ENCODE assay signal across 19 cellular contexts in genomic region chr14:72472845-72473244, GRCh38.
DNase-seq lines count a peak whose midpoint lies in the region; FAIRE-seq and TF ChIP-seq lines count a peak whose summit lies in the region.
"Had no signal": no experiment of that assay in that cellular context is flagged by ENCODE, and none has a peak within 500 bp of the region (broad histone marks: within the 10 kb centered on the region; RNA-seq: fewer than 3 reads in every experiment).

No MANE protein-coding gene starts in this region.

- no peaks in the 10 kb centered on the region for H3K4me1 ChIP-seq in uterus
- H3K4me1 ChIP-seq: gastroesophageal sphincter, parathyroid adenoma had no signal

- H3K27ac ChIP-seq in VCaP, result no peak overlapping the region
- H3K27ac ChIP-seq in uterus, result no peak overlapping the region
- H3K27ac ChIP-seq: gastroesophageal sphincter, parathyroid adenoma, thyroid gland had no signal

- H3K9me3 Mint-ChIP-seq in nephron progenitor cell, result peaks cover 3% of the 10 kb centered on the region
- H3K9me3 Mint-ChIP-seq: activated CD4-positive, alpha-beta memory T cell treated with anti-CD3 and anti-CD28 coated beads for 36 hours; activated T-helper 1 cell treated with anti-CD3 and anti-CD28 coated beads, Interleukin-12 subunit alpha, Interleukin-12 subunit beta, Interleukin-2, Interleukin-4 antibody, amounts not matched to agents 30 ng/mL and 10 ng/mL and 1 ng/mL, durations not matched to agents 14 hours and 24 hours and 36 hours had no signal

- H3K36me3 ChIP-seq in uterus, result no peaks in the 10 kb centered on the region
- H3K36me3 ChIP-seq: gastroesophageal sphincter, thyroid gland had no signal

- no peaks in the 10 kb centered on the region for H3K27me3 ChIP-seq in uterus
- H3K27me3 ChIP-seq: gastroesophageal sphincter, thyroid gland had no signal

- peaks cover 3% of the 10 kb centered on the region for H3K27me3 Mint-ChIP-seq in nephron progenitor cell (ENCODE audit: low read depth, poor library complexity)

- intact Hi-C loops in uterus (cut with DNase I; ENCODE audit: low total_unique reads), result no loop called here

- TF ChIP-seq CTCF in GM12872 (IDR thresholded peaks at IDR 0.05; ENCODE audit: insufficient read depth, low read depth, low read length) (0 out of 3 replicates have a peak, but pooled peaks have one; percentile 15), VCaP (conservative IDR thresholded peaks at IDR 0.05) (peak; percentile 58), nephron progenitor cell (IDR thresholded peaks at IDR 0.05) (peak; percentile 28), uterus (IDR thresholded peaks at IDR 0.05) (no peak)

- no peaks in the 10 kb centered on the region for H3K36me3 Mint-ChIP-seq in nephron progenitor cell (ENCODE audit: low read depth)
- H3K36me3 Mint-ChIP-seq: activated CD4-positive, alpha-beta memory T cell treated with anti-CD3 and anti-CD28 coated beads for 36 hours had no signal

- no peak for FAIRE-seq in urothelium cell line (lab: Jason Lieb, UNC)
- FAIRE-seq: endothelial cell of umbilical vein, RCC 7860, small intestine had no signal

- no peak for TF ChIP-seq POLR2A in uterus (IDR thresholded peaks at IDR 0.05)

- peak; percentile 20 to 62 for DNase-seq in Kasumi-1 (lab: John Stamatoyannopoulos, UW)
- DNase-seq in nephron progenitor cell, result no peak
- DNase-seq in uterus, result no peak
- no peak for DNase-seq in NK-92 treated with Interleukin-12 subunit alpha and Interleukin-12 subunit beta, amount 100 ng/mL, for 24 hours (lab: John Stamatoyannopoulos, UW)
- DNase-seq in urothelium cell line (ENCODE audit: low spot score), result no peak
- no peak for DNase-seq in T-helper 9 cell
- DNase-seq: activated CD4-positive, alpha-beta memory T cell treated with anti-CD3 and anti-CD28 coated beads for 36 hours; C1 segment of cervical spinal cord; NCI-H2081; NCI-H524 treated with DMSO at 0.1 percent for 48 hours; small intestine; thyroid gland had no signal

- no peak overlapping the region for H3K4me3 ChIP-seq in uterus
- H3K4me3 ChIP-seq: gastroesophageal sphincter, thyroid gland had no signal

- no peak overlapping the region for H3K27ac Mint-ChIP-seq in nephron progenitor cell
- H3K27ac Mint-ChIP-seq: activated CD4-positive, alpha-beta memory T cell treated with anti-CD3 and anti-CD28 coated beads for 36 hours; activated T-helper 1 cell treated with anti-CD3 and anti-CD28 coated beads, Interleukin-12 subunit alpha, Interleukin-12 subunit beta, Interleukin-2, Interleukin-4 antibody, amounts not matched to agents 30 ng/mL and 10 ng/mL and 1 ng/mL, durations not matched to agents 14 hours and 24 hours and 36 hours had no signal

- peaks cover 20% of the 10 kb centered on the region for H3K4me1 Mint-ChIP-seq in nephron progenitor cell

- no peaks in the 10 kb centered on the region for H3K9me3 ChIP-seq in uterus
- H3K9me3 ChIP-seq: gastroesophageal sphincter, thyroid gland had no signal

- H3K4me3 Mint-ChIP-seq in nephron progenitor cell, result no peak overlapping the region
- H3K4me3 Mint-ChIP-seq: activated CD4-positive, alpha-beta memory T cell treated with anti-CD3 and anti-CD28 coated beads for 36 hours; activated T-helper 1 cell treated with anti-CD3 and anti-CD28 coated beads, Interleukin-12 subunit alpha, Interleukin-12 subunit beta, Interleukin-2, Interleukin-4 antibody, amounts not matched to agents 30 ng/mL and 10 ng/mL and 1 ng/mL, durations not matched to agents 14 hours and 24 hours and 36 hours had no signal

Comparison
In these comparisons a context has a peak if more than half of its experiments do, and no peak if none do; other contexts are left out.
1. CTCF ChIP-seq: peak in GM12872 (single experiment), VCaP (single experiment) and nephron progenitor cell (single experiment); none in uterus (0 of 4).
2. DNase-seq: peak in Kasumi-1 (2 of 2); none in nephron progenitor cell (single experiment), uterus (0 of 2), NK-92 treated with Interleukin-12 subunit alpha and Interleukin-12 subunit beta, amount 100 ng/mL, for 24 hours (single experiment), urothelium cell line (single experiment) and T-helper 9 cell (single experiment).